In the genomic region with DNA sequence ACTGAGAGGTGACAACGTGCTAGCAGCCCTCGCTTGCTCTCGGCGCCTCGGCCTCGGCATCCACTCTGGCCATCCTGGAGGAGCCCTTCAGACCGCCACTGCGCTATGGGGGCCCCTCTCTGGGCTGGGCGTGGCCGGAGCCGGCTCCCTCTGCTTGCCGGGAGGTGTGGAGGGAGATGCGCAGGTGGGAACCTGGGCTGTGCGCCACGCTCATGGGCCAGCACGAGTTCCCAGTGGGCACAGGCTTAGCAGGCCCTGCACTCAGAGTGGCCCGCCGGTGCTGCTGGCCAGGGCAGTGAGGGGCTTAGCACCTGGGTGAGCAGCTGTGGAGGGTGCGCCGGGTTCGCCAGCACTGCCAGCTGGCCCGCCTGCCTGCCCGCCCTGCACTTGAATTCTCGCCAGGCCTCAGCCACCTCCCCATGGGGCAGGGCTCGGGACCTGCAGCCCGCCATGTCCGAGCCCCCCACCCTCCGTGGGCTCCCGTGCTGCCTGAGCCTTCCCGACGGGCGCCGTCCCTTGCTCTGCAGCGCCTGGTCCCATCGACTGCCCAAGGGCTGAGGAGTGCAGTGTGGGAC, we compare ENCODE assay signal across 27 cellular contexts.
"Had no signal": no experiment of that assay in that cellular context is flagged by ENCODE, and none has a peak within 500 bp of the region (broad histone marks: within the 10 kb centered on the region; RNA-seq: fewer than 3 reads in every experiment).

No MANE protein-coding gene starts in this region.

- ATAC-seq: activated naive CD4-positive, alpha-beta T cell treated with anti-CD3 and anti-CD28 coated beads, Interleukin-2, amount 50 U/mL, for 72 hours; left lobe of liver; naive thymus-derived CD4-positive, alpha-beta T cell; pancreas; SK-N-SH treated with all-trans-retinoic acid at 6 μM for 48 hours; T-helper 17 cell had no signal

- H3K9me3 ChIP-seq: pancreas, prostate gland, testis, transverse colon had no signal

- H3K9me3 Mint-ChIP-seq: activated CD4-positive, alpha-beta T cell treated with anti-CD3 and anti-CD28 coated beads, Interleukin-2, amount 10 ng/mL, durations not matched to agents 24 days and 14 days; activated naive CD4-positive, alpha-beta T cell treated with anti-CD3 and anti-CD28 coated beads, Interleukin-2, amount 50 U/mL, for 72 hours had no signal

- H3K36me3 ChIP-seq: pancreas, prostate gland, transverse colon, WERI-Rb-1 had no signal

- H3K27me3 Mint-ChIP-seq: activated CD4-positive, alpha-beta memory T cell treated with anti-CD3 and anti-CD28 coated beads for 36 hours; activated CD4-positive, alpha-beta T cell treated with anti-CD3 and anti-CD28 coated beads, Interleukin-2, amount 10 ng/mL, durations not matched to agents 24 days and 14 days; naive thymus-derived CD4-positive, alpha-beta T cell; T-helper 17 cell had no signal

- DNase-seq: activated CD4-positive, alpha-beta memory T cell treated with anti-CD3 and anti-CD28 coated beads for 36 hours; activated CD4-positive, alpha-beta T cell treated with anti-CD3 and anti-CD28 coated beads, Interleukin-2, amount 10 ng/mL, durations not matched to agents 24 days and 14 days; activated CD4-positive, CD25-positive, alpha-beta regulatory T cell treated with anti-CD3 and anti-CD28 coated beads, Interleukin-2, amount 50 U/mL, for 72 hours; activated CD8-positive, alpha-beta memory T cell treated with anti-CD3 and anti-CD28 coated beads, Interleukin-2, amount 50 U/mL, for 4 hours; activated T-cell treated with anti-CD3 and anti-CD28 coated beads, Interleukin-2, amount 50 U/mL, for 1 hour; cerebellar nuclear complex; foreskin fibroblast; head of caudate nucleus; hypothalamus; mammary epithelial cell; midbrain; naive thymus-derived CD4-positive, alpha-beta T cell; nucleus accumbens; retina; stimulated activated CD4-positive, alpha-beta T cell treated with anti-CD3 and anti-CD28 coated beads, Interleukin-2, amount 100 ng/mL, for 48 hours; stimulated activated naive CD4-positive, alpha-beta T cell treated with Interleukin-2 at 50 U/mL for 16 hours; T-helper 17 cell; T1000; transverse colon; WERI-Rb-1 had no signal

- H3K27ac Mint-ChIP-seq: activated CD4-positive, alpha-beta memory T cell treated with anti-CD3 and anti-CD28 coated beads for 36 hours; activated CD4-positive, alpha-beta T cell treated with anti-CD3 and anti-CD28 coated beads, Interleukin-2, amount 10 ng/mL, durations not matched to agents 24 days and 14 days; naive thymus-derived CD4-positive, alpha-beta T cell; T-helper 17 cell had no signal

- H3K4me3 ChIP-seq: coronary artery, pancreas, prostate gland, transverse colon had no signal

- H3K27ac ChIP-seq: coronary artery, pancreas, prostate gland, testis, transverse colon, WERI-Rb-1 had no signal

- H3K4me1 ChIP-seq: prostate gland, testis had no signal

- H3K27me3 ChIP-seq: pancreas, testis, transverse colon had no signal

- H3K4me3 Mint-ChIP-seq: activated CD4-positive, alpha-beta memory T cell treated with anti-CD3 and anti-CD28 coated beads for 36 hours; activated CD4-positive, alpha-beta T cell treated with anti-CD3 and anti-CD28 coated beads, Interleukin-2, amount 10 ng/mL, durations not matched to agents 24 days and 14 days; naive thymus-derived CD4-positive, alpha-beta T cell; T-helper 17 cell had no signal
